25 cellular contexts compared by ENCODE assay signal in genomic region chr11:21654091-21654490, GRCh38.
DNase-seq lines count a peak whose midpoint lies in the region; ATAC-seq, FAIRE-seq and TF ChIP-seq lines count a peak whose summit lies in the region.
"Had no signal": no experiment of that assay in that cellular context is flagged by ENCODE, and none has a peak within 500 bp of the region (broad histone marks: within the 10 kb centered on the region; RNA-seq: fewer than 3 reads in every experiment).

No MANE protein-coding gene starts in this region.

- no peak overlapping the region for H2AFZ ChIP-seq in neural progenitor cell (replicated peaks)

- no peaks in the 10 kb centered on the region for H3K9me3 ChIP-seq in neural progenitor cell (ENCODE audit: low read depth)
- H3K9me3 ChIP-seq: gastrocnemius medialis, spleen, stomach, transverse colon had no signal

- no peak overlapping the region for H3K9ac ChIP-seq in neural progenitor cell

- no peaks in the 10 kb centered on the region for H3K27me3 ChIP-seq in neural progenitor cell
- H3K27me3 ChIP-seq: gastrocnemius medialis, spleen, stomach, transverse colon had no signal

- H3F3A ChIP-seq in neural progenitor cell (ENCODE audit: low read depth) = no peaks in the 10 kb centered on the region

- H3K4me2 ChIP-seq in neural progenitor cell = no peak overlapping the region

- H3K36me3 Mint-ChIP-seq in neural progenitor cell = no peaks in the 10 kb centered on the region
- no peaks in the 10 kb centered on the region for H3K36me3 Mint-ChIP-seq in natural killer cell

- intact Hi-C loops in natural killer cell (cut with micrococcal nuclease) = no loop called here

- H3K4me1 Mint-ChIP-seq in neural progenitor cell (peaks cover 20% of the 10 kb centered on the region), natural killer cell (no peaks in the 10 kb centered on the region)
- H3K4me1 Mint-ChIP-seq: B cell had no signal

- H3K9me3 Mint-ChIP-seq in neural progenitor cell = no peaks in the 10 kb centered on the region
- H3K9me3 Mint-ChIP-seq in natural killer cell = peaks cover 8 to 12% of the 10 kb centered on the region in 2 donors
- H3K9me3 Mint-ChIP-seq: H9, neural crest cell had no signal

- H3K27ac ChIP-seq in neural progenitor cell = no peak overlapping the region
- H3K27ac ChIP-seq: 22Rv1, gastrocnemius medialis, spleen, stomach, transverse colon had no signal

- peaks cover 8% of the 10 kb centered on the region for H3K4me1 ChIP-seq in neural progenitor cell
- H3K4me1 ChIP-seq: gastrocnemius medialis, spleen, stomach, transverse colon had no signal

- no peaks in the 10 kb centered on the region for H4K20me1 ChIP-seq in neural progenitor cell (ENCODE audit: low read depth)

- H3K4me3 Mint-ChIP-seq in neural progenitor cell (no peak overlapping the region), natural killer cell (no peak overlapping the region)
- H3K4me3 Mint-ChIP-seq: activated T-cell treated with anti-CD3 and anti-CD28 coated beads, Interleukin-2, amount 50 U/mL, for 72 hours; B cell; H9; neural crest cell had no signal

- DNase-seq in DMS 273 (lab: John Stamatoyannopoulos, UW; ENCODE audit: unreplicated experiment) (peak; percentile 16), DMS 273 treated with DMSO at 0.1 percent for 48 hours (lab: John Stamatoyannopoulos, UW) (no peak), NCI-H1436 treated with DMSO at 0.1 percent for 48 hours (lab: John Stamatoyannopoulos, UW) (peak; percentile 3), NCI-H345 (lab: John Stamatoyannopoulos, UW) (peak; percentile 94), neural progenitor cell (ENCODE audit: low spot score) (peak; percentile 11), natural killer cell (no peak), frontal cortex (ENCODE audit: low spot score in 2 of 2) (no peak)
- DNase-seq: activated CD4-positive, alpha-beta T cell treated with anti-CD3 and anti-CD28 coated beads for 1 hour; activated CD8-positive, alpha-beta memory T cell treated with anti-CD3 and anti-CD28 coated beads for 24 hours; activated naive CD4-positive, alpha-beta T cell treated with anti-CD3 and anti-CD28 coated beads, Interleukin-2, amount 50 U/mL, for 16 hours; activated T-cell treated with anti-CD3 and anti-CD28 coated beads, Interleukin-2, amount 50 U/mL, for 72 hours; cerebellar nuclear complex; gastrocnemius medialis; H9; hypothalamus; NCI-H2171 treated with DMSO at 0.1 percent for 48 hours; spleen; stimulated activated CD4-positive, alpha-beta T cell treated with anti-CD3 and anti-CD28 coated beads, Interleukin-4, amount 100 ng/mL, for 4 hours; stomach; transverse colon had no signal

- H3K27ac Mint-ChIP-seq in neural progenitor cell (no peak overlapping the region), natural killer cell (no peak overlapping the region)
- H3K27ac Mint-ChIP-seq: activated T-cell treated with anti-CD3 and anti-CD28 coated beads, Interleukin-2, amount 50 U/mL, for 72 hours; B cell; H9 had no signal

- no peak for FAIRE-seq in frontal cortex (lab: Jason Lieb, UNC)
- FAIRE-seq: islet of Langerhans had no signal

- no peak for TF ChIP-seq CTCF in neural progenitor cell (IDR thresholded peaks at IDR 0.05)
- no peak for TF ChIP-seq CTCF in natural killer cell (IDR thresholded peaks at IDR 0.05)

- H3K36me3 ChIP-seq in neural progenitor cell = no peaks in the 10 kb centered on the region
- H3K36me3 ChIP-seq: gastrocnemius medialis, spleen, stomach, transverse colon had no signal

- no peak overlapping the region for H3K4me3 ChIP-seq in neural progenitor cell
- H3K4me3 ChIP-seq: gastrocnemius medialis, spleen, stomach, transverse colon had no signal

- no peaks in the 10 kb centered on the region for H3K79me2 ChIP-seq in neural progenitor cell (ENCODE audit: low read depth)

- ATAC-seq in natural killer cell (no peak), HG03571 (IDR thresholded peaks at IDR 0.05; ENCODE audit: unreplicated experiment) (no peak)
- ATAC-seq: activated T-cell treated with anti-CD3 and anti-CD28 coated beads, Interleukin-2, amount 50 U/mL, for 72 hours; gastrocnemius medialis had no signal

- H3K27me3 Mint-ChIP-seq in neural progenitor cell (ENCODE audit: insufficient read depth, low read depth) (no peaks in the 10 kb centered on the region), natural killer cell (ENCODE audit: low read depth in 2 of 2) (no peaks in the 10 kb centered on the region)
- H3K27me3 Mint-ChIP-seq: B cell had no signal

Comparison
In these comparisons a context has a peak if more than half of its experiments do, and no peak if none do; other contexts are left out.
1. DNase-seq: peak in DMS 273 (single experiment), NCI-H1436 treated with DMSO at 0.1 percent for 48 hours (single experiment), NCI-H345 (single experiment) and neural progenitor cell (single experiment); none in DMS 273 treated with DMSO at 0.1 percent for 48 hours (single experiment), natural killer cell (single experiment) and frontal cortex (0 of 2).